29 cellular contexts compared by ENCODE assay signal in the genomic region with DNA sequence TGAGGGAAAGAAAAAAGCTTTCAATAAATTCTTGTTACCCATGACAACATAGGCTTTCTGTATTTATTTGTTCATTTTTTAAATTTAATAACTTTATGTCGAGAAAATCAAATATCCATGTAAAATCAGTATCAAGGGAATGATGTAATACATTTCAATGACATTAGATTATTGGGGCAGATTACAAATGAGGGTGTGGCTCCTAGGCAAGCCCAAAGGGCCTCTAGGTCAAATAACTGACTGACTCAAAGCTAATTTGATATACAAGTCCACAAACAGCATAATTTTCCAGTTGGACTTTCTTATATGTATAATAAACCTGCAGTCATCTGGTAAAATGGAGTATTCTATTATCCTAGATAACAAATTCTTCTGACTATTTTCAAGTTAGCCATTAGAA.
"Had no signal": no experiment of that assay in that cellular context is flagged by ENCODE, and none has a peak within 500 bp of the region (broad histone marks: within the 10 kb centered on the region; RNA-seq: fewer than 3 reads in every experiment).

No MANE protein-coding gene starts in this region.

- H3K4me1 Mint-ChIP-seq: memory B cell; nephron; stimulated activated memory B cell treated with anti-CD40 and anti-IgM and Interleukin-4, amounts not matched to agents 10 μg/mL and 1 μg/mL and 100 μg/mL, for 72 hours had no signal

- H3K36me3 Mint-ChIP-seq: memory B cell; naive thymus-derived CD4-positive, alpha-beta T cell; neural progenitor cell; stimulated activated memory B cell treated with anti-CD40 and anti-IgM and Interleukin-4, amounts not matched to agents 10 μg/mL and 1 μg/mL and 100 μg/mL, for 72 hours; type B pancreatic cell had no signal

- H3K4me1 ChIP-seq: gastroesophageal sphincter, prostate gland, right atrium auricular region, spleen, testis had no signal

- H3K27me3 ChIP-seq: foreskin keratinocyte, gastroesophageal sphincter, heart left ventricle, hepatocyte, neural progenitor cell, right atrium auricular region, spleen, testis, tibial artery had no signal

- H3K9me3 Mint-ChIP-seq: memory B cell; nephron; neural progenitor cell; stimulated activated memory B cell treated with anti-CD40 and anti-IgM and Interleukin-4, amounts not matched to agents 10 μg/mL and 1 μg/mL and 100 μg/mL, for 72 hours; type B pancreatic cell had no signal

- H3K4me3 Mint-ChIP-seq: memory B cell; naive thymus-derived CD4-positive, alpha-beta T cell; nephron; neural progenitor cell; stimulated activated memory B cell treated with anti-CD40 and anti-IgM and Interleukin-4, amounts not matched to agents 10 μg/mL and 1 μg/mL and 100 μg/mL, for 72 hours; type B pancreatic cell had no signal

- FAIRE-seq: endothelial cell of umbilical vein had no signal

- H3K9me3 ChIP-seq: gastroesophageal sphincter, heart left ventricle, prostate gland, right atrium auricular region, spleen, testis, tibial artery had no signal

- H3K27me3 Mint-ChIP-seq: memory B cell; naive thymus-derived CD4-positive, alpha-beta T cell; stimulated activated memory B cell treated with anti-CD40 and anti-IgM and Interleukin-4, amounts not matched to agents 10 μg/mL and 1 μg/mL and 100 μg/mL, for 72 hours; type B pancreatic cell had no signal

- H3K27ac Mint-ChIP-seq: memory B cell; naive thymus-derived CD4-positive, alpha-beta T cell; nephron; neural progenitor cell; stimulated activated memory B cell treated with anti-CD40 and anti-IgM and Interleukin-4, amounts not matched to agents 10 μg/mL and 1 μg/mL and 100 μg/mL, for 72 hours; type B pancreatic cell had no signal

- ATAC-seq: foreskin keratinocyte; gastroesophageal sphincter; heart left ventricle; left lobe of liver; naive thymus-derived CD4-positive, alpha-beta T cell; sciatic nerve; stimulated activated memory B cell treated with anti-CD40 and anti-IgM and Interleukin-4, amounts not matched to agents 10 μg/mL and 1 μg/mL and 100 μg/mL, for 72 hours; stimulated activated naive CD8-positive, alpha-beta T cell treated with anti-CD3 and anti-CD28 coated beads, Interleukin-15, Interleukin-2, amounts not matched to agents 100 U/mL and 50 U/mL, for 24 hours had no signal

- DNase-seq: dermis blood vessel endothelial cell; effector memory CD4-positive, alpha-beta T cell; erythroblast; foreskin keratinocyte; heart left ventricle; kidney; midbrain; naive thymus-derived CD4-positive, alpha-beta T cell; spleen; stimulated activated CD4-positive, alpha-beta T cell treated with anti-CD3 and anti-CD28 coated beads, Interleukin-4, amount 100 ng/mL, for 4 hours; stimulated activated naive CD8-positive, alpha-beta T cell treated with anti-CD3 and anti-CD28 coated beads, Interleukin-15, Interleukin-2, amounts not matched to agents 100 U/mL and 50 U/mL, for 24 hours; substantia nigra; testis; tibial artery had no signal

- H3K4me3 ChIP-seq: coronary artery, gastroesophageal sphincter, heart left ventricle, hepatocyte, lung, neural progenitor cell, prostate gland, right atrium auricular region, spleen, testis, tibial artery had no signal

- H3K36me3 ChIP-seq: gastroesophageal sphincter, heart left ventricle, neural progenitor cell, prostate gland, right atrium auricular region, spleen, tibial artery had no signal

- H3K27ac ChIP-seq: coronary artery, foreskin keratinocyte, gastroesophageal sphincter, heart left ventricle, hepatocyte, neural progenitor cell, parathyroid adenoma, prostate gland, right atrium auricular region, spleen, testis, tibial artery had no signal
